ENCODE assay signal across 9 cellular contexts in the genomic region with DNA sequence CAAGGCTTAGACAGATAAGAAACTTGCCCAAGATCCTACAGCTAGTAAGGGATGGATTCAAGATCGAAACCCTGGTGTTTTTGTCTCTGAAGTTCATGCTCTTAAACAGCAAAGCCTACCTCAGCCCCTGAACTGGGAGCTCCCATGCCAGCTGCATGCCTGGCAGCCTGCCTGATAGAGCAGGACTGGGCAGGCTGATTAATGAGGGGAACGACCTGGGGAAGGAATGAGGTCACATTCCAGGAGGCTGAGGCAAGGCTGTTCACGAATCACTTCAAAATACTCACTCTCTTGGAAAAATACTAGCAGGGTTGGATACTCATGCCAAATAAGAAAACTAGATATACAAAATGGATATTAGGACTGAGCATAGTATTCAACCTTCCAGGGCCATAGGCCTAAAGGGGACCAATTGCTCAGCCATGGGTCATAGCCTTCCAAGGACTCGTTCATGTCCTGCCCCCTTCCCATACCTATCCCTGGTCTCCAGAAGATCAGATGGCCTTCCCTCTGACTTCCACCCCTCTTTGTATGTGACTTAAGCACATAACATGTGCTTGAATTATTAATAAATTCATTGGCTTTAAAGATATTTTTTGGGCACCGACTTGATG. TPM values are rescaled to one million over a fixed set of nuclear protein-coding genes. Genes with fewer than 3 reads are reported as not detected.
DNase-seq lines count a peak whose midpoint lies in the region; ATAC-seq and TF ChIP-seq lines count a peak whose summit lies in the region.
"Had no signal": no experiment of that assay in that cellular context is flagged by ENCODE, and none has a peak within 500 bp of the region (broad histone marks: within the 10 kb centered on the region; RNA-seq: fewer than 3 reads in every experiment).

No MANE protein-coding gene starts in this region.

- H3K27ac ChIP-seq in SJCRH30 = peak overlapping the region; percentile 57
- H3K27ac ChIP-seq: testis had no signal

- H3K9me3 Mint-ChIP-seq in WTC11 = no peaks in the 10 kb centered on the region

- POLR2A ChIA-PET in WTC11 (lab: Charles Lee) = no interaction called here

- no peaks in the 10 kb centered on the region for H3K27me3 ChIP-seq in SJCRH30
- H3K27me3 ChIP-seq: testis had no signal

- no peaks in the 10 kb centered on the region for H3K9me3 ChIP-seq in SJCRH30 (replicated peaks)
- H3K9me3 ChIP-seq: testis had no signal

- no peak overlapping the region for H3K4me3 Mint-ChIP-seq in WTC11

- no peak for ATAC-seq in WTC11
- ATAC-seq in HG02588 (IDR thresholded peaks at IDR 0.05; ENCODE audit: unreplicated experiment) = no peak

- H3K36me3 ChIP-seq in SJCRH30 = no peaks in the 10 kb centered on the region

- H3K27ac Mint-ChIP-seq in WTC11 = no peak overlapping the region

- no peaks in the 10 kb centered on the region for H3K36me3 Mint-ChIP-seq in WTC11

- DNase-seq in GM04503 (ENCODE audit: low read depth) (peak; percentile 73), SJCRH30 (peak; percentile 86 to 87), foreskin fibroblast (peak; percentile 96 to 97), retina (peak; percentile 25), WTC11 (ENCODE audit: low spot score) (no peak), DMS79 treated with DMSO at 0.1 percent for 48 hours (lab: John Stamatoyannopoulos, UW) (no peak)
- no peak for DNase-seq in stimulated activated CD4-positive, alpha-beta T cell treated with anti-CD3 and anti-CD28 coated beads, Interleukin-1b, Interleukin-23, amount 100 ng/mL, for 48 hours
- DNase-seq: testis had no signal

- CTCF ChIA-PET in WTC11 (lab: Charles Lee) = no interaction called here

- peaks cover 49% of the 10 kb centered on the region for H3K4me1 ChIP-seq in SJCRH30
- H3K4me1 ChIP-seq: testis had no signal

- H3K4me3 ChIP-seq in SJCRH30 = no peak overlapping the region
- no peak overlapping the region for H3K4me3 ChIP-seq in foreskin fibroblast (ENCODE audit: low read depth in 1 of 2, low read length in 2 of 2)
- H3K4me3 ChIP-seq: testis had no signal

- TF ChIP-seq CTCF in foreskin fibroblast (IDR thresholded peaks at IDR 0.05; ENCODE audit: low read depth, low read length) = no peak
- no peak for TF ChIP-seq CTCF in WTC11 (IDR thresholded peaks at IDR 0.05)

- H3K27me3 Mint-ChIP-seq in WTC11 (ENCODE audit: low read depth) = peaks cover 2% of the 10 kb centered on the region; the same call in 1 of the 2 replicates

- H3K4me1 Mint-ChIP-seq in WTC11 = no peaks in the 10 kb centered on the region

TF ChIP-seq in WTC11, 78 proteins besides CTCF, POLR2A, EP300 and RAD21:
- no peak for TF ChIP-seq FOXP1 (CRISPR knock-in tag; IDR thresholded peaks at IDR 0.05; ENCODE audit: borderline replicate concordance)
- TF ChIP-seq ZNF121 (CRISPR knock-in tag; IDR thresholded peaks at IDR 0.05) = no peak
- TF ChIP-seq, protein P1, sequence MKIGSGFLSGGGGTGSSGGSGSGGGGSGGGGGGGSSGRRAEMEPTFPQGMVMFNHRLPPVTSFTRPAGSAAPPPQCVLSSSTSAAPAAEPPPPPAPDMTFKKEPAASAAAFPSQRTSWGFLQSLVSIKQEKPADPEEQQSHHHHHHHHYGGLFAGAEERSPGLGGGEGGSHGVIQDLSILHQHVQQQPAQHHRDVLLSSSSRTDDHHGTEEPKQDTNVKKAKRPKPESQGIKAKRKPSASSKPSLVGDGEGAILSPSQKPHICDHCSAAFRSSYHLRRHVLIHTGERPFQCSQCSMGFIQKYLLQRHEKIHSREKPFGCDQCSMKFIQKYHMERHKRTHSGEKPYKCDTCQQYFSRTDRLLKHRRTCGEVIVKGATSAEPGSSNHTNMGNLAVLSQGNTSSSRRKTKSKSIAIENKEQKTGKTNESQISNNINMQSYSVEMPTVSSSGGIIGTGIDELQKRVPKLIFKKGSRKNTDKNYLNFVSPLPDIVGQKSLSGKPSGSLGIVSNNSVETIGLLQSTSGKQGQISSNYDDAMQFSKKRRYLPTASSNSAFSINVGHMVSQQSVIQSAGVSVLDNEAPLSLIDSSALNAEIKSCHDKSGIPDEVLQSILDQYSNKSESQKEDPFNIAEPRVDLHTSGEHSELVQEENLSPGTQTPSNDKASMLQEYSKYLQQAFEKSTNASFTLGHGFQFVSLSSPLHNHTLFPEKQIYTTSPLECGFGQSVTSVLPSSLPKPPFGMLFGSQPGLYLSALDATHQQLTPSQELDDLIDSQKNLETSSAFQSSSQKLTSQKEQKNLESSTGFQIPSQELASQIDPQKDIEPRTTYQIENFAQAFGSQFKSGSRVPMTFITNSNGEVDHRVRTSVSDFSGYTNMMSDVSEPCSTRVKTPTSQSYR (CRISPR knock-in tag; IDR thresholded peaks at IDR 0.05) = no peak
- TF ChIP-seq IRF2 (CRISPR knock-in tag; IDR thresholded peaks at IDR 0.05; ENCODE audit: borderline replicate concordance, low read depth) = no peak
- no peak for TF ChIP-seq MXD4 (CRISPR knock-in tag; IDR thresholded peaks at IDR 0.05; ENCODE audit: borderline replicate concordance)
- TF ChIP-seq ZNF219 (CRISPR knock-in tag; IDR thresholded peaks at IDR 0.05; ENCODE audit: borderline replicate concordance) = no peak
- no peak for TF ChIP-seq CREB1 (CRISPR knock-in tag; IDR thresholded peaks at IDR 0.05)
- TF ChIP-seq ZNF416 (CRISPR knock-in tag; IDR thresholded peaks at IDR 0.05) = no peak
- TF ChIP-seq ESRRA (CRISPR knock-in tag; IDR thresholded peaks at IDR 0.05; ENCODE audit: borderline replicate concordance) = no peak
- TF ChIP-seq, protein P2, sequence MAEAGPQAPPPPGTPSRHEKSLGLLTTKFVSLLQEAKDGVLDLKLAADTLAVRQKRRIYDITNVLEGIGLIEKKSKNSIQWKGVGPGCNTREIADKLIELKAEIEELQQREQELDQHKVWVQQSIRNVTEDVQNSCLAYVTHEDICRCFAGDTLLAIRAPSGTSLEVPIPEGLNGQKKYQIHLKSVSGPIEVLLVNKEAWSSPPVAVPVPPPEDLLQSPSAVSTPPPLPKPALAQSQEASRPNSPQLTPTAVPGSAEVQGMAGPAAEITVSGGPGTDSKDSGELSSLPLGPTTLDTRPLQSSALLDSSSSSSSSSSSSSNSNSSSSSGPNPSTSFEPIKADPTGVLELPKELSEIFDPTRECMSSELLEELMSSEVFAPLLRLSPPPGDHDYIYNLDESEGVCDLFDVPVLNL (CRISPR knock-in tag; IDR thresholded peaks at IDR 0.05; ENCODE audit: borderline replicate concordance, low read depth) = no peak
- TF ChIP-seq, protein P3, sequence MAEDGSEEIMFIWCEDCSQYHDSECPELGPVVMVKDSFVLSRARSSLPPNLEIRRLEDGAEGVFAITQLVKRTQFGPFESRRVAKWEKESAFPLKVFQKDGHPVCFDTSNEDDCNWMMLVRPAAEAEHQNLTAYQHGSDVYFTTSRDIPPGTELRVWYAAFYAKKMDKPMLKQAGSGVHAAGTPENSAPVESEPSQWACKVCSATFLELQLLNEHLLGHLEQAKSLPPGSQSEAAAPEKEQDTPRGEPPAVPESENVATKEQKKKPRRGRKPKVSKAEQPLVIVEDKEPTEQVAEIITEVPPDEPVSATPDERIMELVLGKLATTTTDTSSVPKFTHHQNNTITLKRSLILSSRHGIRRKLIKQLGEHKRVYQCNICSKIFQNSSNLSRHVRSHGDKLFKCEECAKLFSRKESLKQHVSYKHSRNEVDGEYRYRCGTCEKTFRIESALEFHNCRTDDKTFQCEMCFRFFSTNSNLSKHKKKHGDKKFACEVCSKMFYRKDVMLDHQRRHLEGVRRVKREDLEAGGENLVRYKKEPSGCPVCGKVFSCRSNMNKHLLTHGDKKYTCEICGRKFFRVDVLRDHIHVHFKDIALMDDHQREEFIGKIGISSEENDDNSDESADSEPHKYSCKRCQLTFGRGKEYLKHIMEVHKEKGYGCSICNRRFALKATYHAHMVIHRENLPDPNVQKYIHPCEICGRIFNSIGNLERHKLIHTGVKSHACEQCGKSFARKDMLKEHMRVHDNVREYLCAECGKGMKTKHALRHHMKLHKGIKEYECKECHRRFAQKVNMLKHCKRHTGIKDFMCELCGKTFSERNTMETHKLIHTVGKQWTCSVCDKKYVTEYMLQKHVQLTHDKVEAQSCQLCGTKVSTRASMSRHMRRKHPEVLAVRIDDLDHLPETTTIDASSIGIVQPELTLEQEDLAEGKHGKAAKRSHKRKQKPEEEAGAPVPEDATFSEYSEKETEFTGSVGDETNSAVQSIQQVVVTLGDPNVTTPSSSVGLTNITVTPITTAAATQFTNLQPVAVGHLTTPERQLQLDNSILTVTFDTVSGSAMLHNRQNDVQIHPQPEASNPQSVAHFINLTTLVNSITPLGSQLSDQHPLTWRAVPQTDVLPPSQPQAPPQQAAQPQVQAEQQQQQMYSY (CRISPR knock-in tag; IDR thresholded peaks at IDR 0.05) = no peak
- TF ChIP-seq, protein P4, sequence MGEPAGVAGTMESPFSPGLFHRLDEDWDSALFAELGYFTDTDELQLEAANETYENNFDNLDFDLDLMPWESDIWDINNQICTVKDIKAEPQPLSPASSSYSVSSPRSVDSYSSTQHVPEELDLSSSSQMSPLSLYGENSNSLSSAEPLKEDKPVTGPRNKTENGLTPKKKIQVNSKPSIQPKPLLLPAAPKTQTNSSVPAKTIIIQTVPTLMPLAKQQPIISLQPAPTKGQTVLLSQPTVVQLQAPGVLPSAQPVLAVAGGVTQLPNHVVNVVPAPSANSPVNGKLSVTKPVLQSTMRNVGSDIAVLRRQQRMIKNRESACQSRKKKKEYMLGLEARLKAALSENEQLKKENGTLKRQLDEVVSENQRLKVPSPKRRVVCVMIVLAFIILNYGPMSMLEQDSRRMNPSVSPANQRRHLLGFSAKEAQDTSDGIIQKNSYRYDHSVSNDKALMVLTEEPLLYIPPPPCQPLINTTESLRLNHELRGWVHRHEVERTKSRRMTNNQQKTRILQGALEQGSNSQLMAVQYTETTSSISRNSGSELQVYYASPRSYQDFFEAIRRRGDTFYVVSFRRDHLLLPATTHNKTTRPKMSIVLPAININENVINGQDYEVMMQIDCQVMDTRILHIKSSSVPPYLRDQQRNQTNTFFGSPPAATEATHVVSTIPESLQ (CRISPR knock-in tag; IDR thresholded peaks at IDR 0.05) = no peak
- no peak for TF ChIP-seq KAT7 (CRISPR knock-in tag; IDR thresholded peaks at IDR 0.05; ENCODE audit: borderline replicate concordance)
- TF ChIP-seq NFYB (CRISPR knock-in tag; conservative IDR thresholded peaks at IDR 0.05; ENCODE audit: low read depth) = no peak

RNA-seq across cellular contexts. Expression of a gene that starts 15.6 kb away (rescaled TPM):
- not detected in 2 replicates for total RNA-seq in SJCRH30 (2014; rRNA removed; shearing (Covaris generic))
- 0.50 to 1.2 TPM (median 0.80 TPM) in 3 replicates for total RNA-seq in WTC11 (2021)

RNA-seq across cellular contexts. Expression of a gene that starts 46.1 kb away (rescaled TPM):
- total RNA-seq in SJCRH30 (2014; rRNA removed; shearing (Covaris generic)) = 26.8 and 27.0 TPM in 2 replicates
- total RNA-seq in WTC11 (2021) = 10.5 to 13.1 TPM (median 11.7 TPM) in 3 replicates

Comparison
In these comparisons a context has a peak if more than half of its experiments do, and no peak if none do; other contexts are left out.
1. DNase-seq: peak in GM04503 (single experiment), SJCRH30 (2 of 2), foreskin fibroblast (2 of 2) and retina (single experiment); none in WTC11 (single experiment), stimulated activated CD4-positive, alpha-beta T cell treated with anti-CD3 and anti-CD28 coated beads, Interleukin-1b, Interleukin-23, amount 100 ng/mL, for 48 hours (single experiment) and DMS79 treated with DMSO at 0.1 percent for 48 hours (single experiment).